In genomic region chr6:136711644-136712043, GRCh38 we compare ENCODE assay signal across 21 cellular contexts.
DNase-seq lines count a peak whose midpoint lies in the region; ATAC-seq, FAIRE-seq and TF ChIP-seq lines count a peak whose summit lies in the region.
"Had no signal": no experiment of that assay in that cellular context is flagged by ENCODE, and none has a peak within 500 bp of the region (broad histone marks: within the 10 kb centered on the region; RNA-seq: fewer than 3 reads in every experiment).

No MANE protein-coding gene starts in this region.

- H4K20me1 ChIP-seq in osteoblast (ENCODE audit: insufficient read depth, low read length), result no peaks in the 10 kb centered on the region
- H4K20me1 ChIP-seq: BLaER1 had no signal

- no peaks in the 10 kb centered on the region for H3K36me3 ChIP-seq in heart right ventricle
- H3K36me3 ChIP-seq in left ventricle myocardium inferior, result no peaks in the 10 kb centered on the region
- H3K36me3 ChIP-seq in thoracic aorta, result peaks cover 4% of the 10 kb centered on the region
- no peaks in the 10 kb centered on the region for H3K36me3 ChIP-seq in osteoblast (ENCODE audit: insufficient read depth, low read length)
- H3K36me3 ChIP-seq: BLaER1 had no signal

- DNase-seq in Right ventricle myocardium inferior (ENCODE audit: missing footprints) (no peak), left cardiac atrium (no peak), heart right ventricle (no peak), right cardiac atrium (no peak), left ventricle myocardium inferior (no peak), thoracic aorta (ENCODE audit: low spot score) (no peak), GM12892 (ENCODE audit: insufficient read length) (no peak), osteoblast (ENCODE audit: insufficient read length, low spot score, missing footprints) (no peak)
- DNase-seq: Caco-2; CD4-positive, CD25-positive, alpha-beta regulatory T cell; CD8-positive, alpha-beta T cell; DMS153; DND-41; H9 had no signal

- intact Hi-C loops in Right ventricle myocardium inferior (cut with DNase I), result no loop called here
- intact Hi-C loops in left cardiac atrium (cut with DNase I), result no loop called here
- intact Hi-C loops in heart right ventricle (cut with DNase I), result loop anchor here in 3 of 10 donors (5.0 to 10.0 kb wide), 3 partner anchors 67 to 81 kb away; partner anchors contain the start of gene MAP3K5 (in 1 of the 3)
- intact Hi-C loops in right cardiac atrium (cut with DNase I), result no loop called here
- intact Hi-C loops in left ventricle myocardium inferior (cut with micrococcal nuclease), result no loop called here

- H3K4me2 ChIP-seq in osteoblast (ENCODE audit: insufficient read depth, low read length), result no peak overlapping the region
- H3K4me2 ChIP-seq: BLaER1, GM23338 had no signal

- H3K9me3 ChIP-seq in heart right ventricle, result no peaks in the 10 kb centered on the region
- no peaks in the 10 kb centered on the region for H3K9me3 ChIP-seq in right cardiac atrium (ENCODE audit: control insufficient read depth, low read length)
- H3K9me3 ChIP-seq in left ventricle myocardium inferior (replicated peaks), result no peaks in the 10 kb centered on the region
- H3K9me3 ChIP-seq in thoracic aorta, result no peaks in the 10 kb centered on the region
- no peaks in the 10 kb centered on the region for H3K9me3 ChIP-seq in osteoblast (ENCODE audit: low read depth, low read length)
- H3K9me3 ChIP-seq: Caco-2 had no signal

- H3K27me3 ChIP-seq in heart right ventricle (no peaks in the 10 kb centered on the region), right cardiac atrium (ENCODE audit: control insufficient read depth, insufficient read depth) (no peaks in the 10 kb centered on the region), left ventricle myocardium inferior (ENCODE audit: low read depth) (no peaks in the 10 kb centered on the region), thoracic aorta (replicated peaks; ENCODE audit: insufficient read depth) (no peaks in the 10 kb centered on the region), osteoblast (ENCODE audit: insufficient read depth, low read length) (no peaks in the 10 kb centered on the region)
- H3K27me3 ChIP-seq: BLaER1 had no signal

- FAIRE-seq in GM12892 (lab: Jason Lieb, UNC), result no peak
- FAIRE-seq: A204.1, G401.6 had no signal

- ATAC-seq in Right ventricle myocardium inferior (peak; percentile 51), left cardiac atrium (no peak), heart right ventricle (peak in 6 of 8 donors; percentile 34 to 80 (median 61)), right cardiac atrium (no peak), thoracic aorta (ENCODE audit: insufficient number of reproducible peaks, low FRiP score, low read depth) (no peak)
- ATAC-seq: CD8-positive, alpha-beta T cell; GM23338; HCT116 had no signal

- H3K79me2 ChIP-seq in osteoblast (ENCODE audit: insufficient read depth, low read length), result no peaks in the 10 kb centered on the region

- TF ChIP-seq CTCF in heart right ventricle (IDR thresholded peaks at IDR 0.05) (no peak), left ventricle myocardium inferior (IDR thresholded peaks at IDR 0.05; ENCODE audit: borderline replicate concordance) (no peak), thoracic aorta (IDR thresholded peaks at IDR 0.05) (no peak), osteoblast (IDR thresholded peaks at IDR 0.05; ENCODE audit: extremely low read depth, low read depth, low read length) (no peak)

- H2AFZ ChIP-seq in osteoblast (ENCODE audit: low read length), result no peak overlapping the region
- H2AFZ ChIP-seq: GM23338 had no signal

- peak overlapping the region in 6 of 10 donors; percentile 3 to 59 (median 26) for H3K27ac ChIP-seq in heart right ventricle
- H3K27ac ChIP-seq in right cardiac atrium (ENCODE audit: low read length), result no peak overlapping the region
- peak overlapping the region; percentile 71 for H3K27ac ChIP-seq in left ventricle myocardium inferior (replicated peaks)
- H3K27ac ChIP-seq in thoracic aorta, result peak overlapping the region; percentile 54 to 67
- H3K27ac ChIP-seq in osteoblast (ENCODE audit: low read depth, low read length), result no peak overlapping the region
- H3K27ac ChIP-seq: 22Rv1, BLaER1, C4-2B had no signal

- H3K4me3 ChIP-seq in heart right ventricle, result no peak overlapping the region
- no peak overlapping the region for H3K4me3 ChIP-seq in right cardiac atrium (ENCODE audit: low read length)
- peak overlapping the region; percentile 32 for H3K4me3 ChIP-seq in left ventricle myocardium inferior
- peak overlapping the region; percentile 19 for H3K4me3 ChIP-seq in thoracic aorta
- H3K4me3 ChIP-seq in osteoblast (ENCODE audit: insufficient read depth, low read length), result no peak overlapping the region
- H3K4me3 ChIP-seq: BLaER1, GM23338 had no signal

- WGBS in heart right ventricle, 2 donors, result 42 to 47% methylated on average over 2 of the region's 2 CpGs
- 66% methylated on average over 2 of the region's 2 CpGs for WGBS in right cardiac atrium

- no peak for TF ChIP-seq POLR2A in GM12892 (IDR thresholded peaks at IDR 0.05; ENCODE audit: low read depth, low read length)

- peaks cover 0 to 34% (median 13%) of the 10 kb centered on the region in 9 donors for H3K4me1 ChIP-seq in heart right ventricle
- no peaks in the 10 kb centered on the region for H3K4me1 ChIP-seq in right cardiac atrium (ENCODE audit: control insufficient read depth, insufficient read depth, low read length)
- H3K4me1 ChIP-seq in left ventricle myocardium inferior, result peaks cover 47% of the 10 kb centered on the region
- peaks cover 24 to 58% of the 10 kb centered on the region in 2 donors for H3K4me1 ChIP-seq in thoracic aorta (ENCODE audit: control insufficient read depth in 1 of 2, low read depth in 2 of 2)
- peaks cover 6% of the 10 kb centered on the region for H3K4me1 ChIP-seq in osteoblast (ENCODE audit: insufficient read depth, low read length)
- H3K4me1 ChIP-seq: Caco-2 had no signal

Comparison
In these comparisons a context has a peak if more than half of its experiments do, and no peak if none do; other contexts are left out.
1. ATAC-seq: peak in Right ventricle myocardium inferior (single experiment) and heart right ventricle (6 of 8); none in left cardiac atrium (0 of 2), right cardiac atrium (0 of 2) and thoracic aorta (single experiment).
2. H3K27ac ChIP-seq: peak in heart right ventricle (6 of 10), left ventricle myocardium inferior (single experiment) and thoracic aorta (2 of 2); none in right cardiac atrium (single experiment) and osteoblast (single experiment).
3. H3K4me3 ChIP-seq: peak in left ventricle myocardium inferior (single experiment) and thoracic aorta (single experiment); none in heart right ventricle (0 of 10), right cardiac atrium (single experiment) and osteoblast (single experiment).